Comparison of ENCODE assay signal across 14 cellular contexts in genomic region chrX:39678914-39679313, GRCh38.
A peak's percentile ranks its signal among the peaks of the same experiment; 100 is the strongest.
DNase-seq lines count a peak whose midpoint lies in the region; ATAC-seq and TF ChIP-seq lines count a peak whose summit lies in the region.
"Had no signal": no experiment of that assay in that cellular context is flagged by ENCODE, and none has a peak within 500 bp of the region (broad histone marks: within the 10 kb centered on the region; RNA-seq: fewer than 3 reads in every experiment).

No MANE protein-coding gene starts in this region.

- no peaks in the 10 kb centered on the region for H3K36me3 Mint-ChIP-seq in HFFc6 (ENCODE audit: low read depth)
- no peaks in the 10 kb centered on the region for H3K36me3 Mint-ChIP-seq in Caco-2 (ENCODE audit: insufficient read depth, unreplicated experiment)
- H3K36me3 Mint-ChIP-seq: CD14-positive monocyte had no signal

- H3K79me2 ChIP-seq in Karpas-422 (ENCODE audit: low read length): no peaks in the 10 kb centered on the region

- no peak overlapping the region for H3K9ac ChIP-seq in Karpas-422 (ENCODE audit: low read length)

- H3K27ac Mint-ChIP-seq in HFFc6 (no peak overlapping the region), Caco-2 (ENCODE audit: unreplicated experiment) (no peak overlapping the region)
- H3K27ac Mint-ChIP-seq: CD14-positive monocyte, H9 had no signal

- H2AFZ ChIP-seq in Karpas-422 (ENCODE audit: low read length): no peak overlapping the region

- ATAC-seq in HG02973 (IDR thresholded peaks at IDR 0.05; ENCODE audit: unreplicated experiment): no peak

- H3K9me3 Mint-ChIP-seq in HFFc6 (no peaks in the 10 kb centered on the region), Caco-2 (ENCODE audit: unreplicated experiment) (no peaks in the 10 kb centered on the region)

- no peaks in the 10 kb centered on the region for H4K20me1 ChIP-seq in Karpas-422 (ENCODE audit: insufficient read depth, low read depth, low read length)

- no TSS peak for BruUV-seq in Caco-2 (replicated peaks; lab: Mats Ljungman, UMichigan)

- no peaks in the 10 kb centered on the region for H3K9me2 ChIP-seq in Karpas-422 (replicated peaks; ENCODE audit: insufficient read depth, low read length)

- H3K27ac ChIP-seq in Karpas-422 (ENCODE audit: low read length) (no peak overlapping the region), angular gyrus (ENCODE audit: low read depth, low read length) (peak overlapping the region; percentile 93)
- H3K27ac ChIP-seq: Peyer's patch had no signal

- intact Hi-C loops in Caco-2 (cut with micrococcal nuclease; ENCODE audit: unreplicated experiment): no loop called here

- no peak overlapping the region for H3K4me3 Mint-ChIP-seq in HFFc6
- no peak overlapping the region for H3K4me3 Mint-ChIP-seq in Caco-2 (ENCODE audit: unreplicated experiment)
- H3K4me3 Mint-ChIP-seq: CD14-positive monocyte, H9 had no signal

- no peaks in the 10 kb centered on the region for H3K9me3 ChIP-seq in Karpas-422 (ENCODE audit: low read length)
- no peaks in the 10 kb centered on the region for H3K9me3 ChIP-seq in Caco-2
- H3K9me3 ChIP-seq: Peyer's patch had no signal

- DNase-seq in Karpas-422 (peak; percentile 12), iPS-NIHi11 (ENCODE audit: low spot score) (peak; percentile 14), superior temporal gyrus (ENCODE audit: extremely low spot score) (peak; percentile 27), HFFc6 (no peak), Caco-2 (no peak)
- DNase-seq: H9, KBM-7, NCI-H1436, NCI-H2029 treated with DMSO at 0.1 percent for 48 hours, NCI-H774, Peyer's patch had no signal

- H3K4me3 ChIP-seq in Karpas-422 (ENCODE audit: low read length) (no peak overlapping the region), Caco-2 (ENCODE audit: low read depth, low read length) (no peak overlapping the region)
- H3K4me3 ChIP-seq: Peyer's patch had no signal

- H3K4me2 ChIP-seq in Karpas-422 (ENCODE audit: low read depth, low read length, poor library complexity, severe bottlenecking): no peak overlapping the region

- H3K27me3 ChIP-seq in Karpas-422 (ENCODE audit: low read length): no peaks in the 10 kb centered on the region
- H3K27me3 ChIP-seq in Caco-2 (replicated peaks; ENCODE audit: control insufficient read depth, insufficient read depth, low read length): no peaks in the 10 kb centered on the region
- H3K27me3 ChIP-seq: Peyer's patch had no signal

- CTCF ChIA-PET in Caco-2 (lab: Charles Lee): no interaction called here

- no peaks in the 10 kb centered on the region for H3K36me3 ChIP-seq in Karpas-422 (ENCODE audit: insufficient read depth, low read length)
- no peaks in the 10 kb centered on the region for H3K36me3 ChIP-seq in Caco-2 (ENCODE audit: control insufficient read depth, insufficient read depth, low read length)
- H3K36me3 ChIP-seq: Peyer's patch had no signal

- peaks cover 5% of the 10 kb centered on the region; the same call in 1 of the 2 replicates for H3K27me3 Mint-ChIP-seq in HFFc6 (ENCODE audit: insufficient read depth)
- no peaks in the 10 kb centered on the region for H3K27me3 Mint-ChIP-seq in Caco-2 (ENCODE audit: insufficient read depth, unreplicated experiment)

- no peak for TF ChIP-seq CTCF in HFFc6 (IDR thresholded peaks at IDR 0.05)
- TF ChIP-seq CTCF in Caco-2 (IDR thresholded peaks at IDR 0.05; ENCODE audit: insufficient read depth in 1 of 2, low read depth in 1 of 2, low read length in 1 of 2, severe bottlenecking in 1 of 2, unreplicated experiment in 1 of 2): no peak

- H3K4me1 Mint-ChIP-seq in HFFc6 (ENCODE audit: low read depth): no peaks in the 10 kb centered on the region
- no peaks in the 10 kb centered on the region for H3K4me1 Mint-ChIP-seq in Caco-2 (ENCODE audit: low read depth, unreplicated experiment)
- H3K4me1 Mint-ChIP-seq: CD14-positive monocyte had no signal

- POLR2A ChIA-PET in Caco-2 (lab: Charles Lee): no interaction called here

- H3K4me1 ChIP-seq in Karpas-422 (ENCODE audit: low read length): no peaks in the 10 kb centered on the region
- no peaks in the 10 kb centered on the region for H3K4me1 ChIP-seq in Caco-2
- H3K4me1 ChIP-seq: Peyer's patch had no signal

Comparison
In these comparisons a context has a peak if more than half of its experiments do, and no peak if none do; other contexts are left out.
1. DNase-seq: peak in Karpas-422 (single experiment), iPS-NIHi11 (single experiment) and superior temporal gyrus (single experiment); none in HFFc6 (single experiment) and Caco-2 (0 of 2).